Comparison of ENCODE assay signal across 31 cellular contexts in the genomic region with DNA sequence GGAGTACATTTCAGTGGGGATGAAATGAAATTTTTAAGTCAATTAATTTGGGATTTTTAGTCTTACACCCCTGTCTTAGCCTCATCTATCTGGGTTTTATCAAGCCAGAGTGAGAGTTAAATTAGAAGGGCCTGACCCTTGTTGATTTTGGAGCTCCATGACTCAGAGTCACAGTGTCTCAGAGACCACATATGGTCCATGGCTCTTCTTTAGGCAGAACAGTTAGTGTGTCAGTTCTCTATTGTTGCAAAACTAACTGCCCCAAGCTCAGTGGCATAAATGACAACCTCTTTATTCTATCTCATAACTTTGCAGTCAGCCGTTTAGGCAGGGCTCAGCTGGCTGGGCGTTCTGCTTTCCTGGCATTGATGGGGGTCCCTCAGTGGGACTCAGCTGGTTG. TPM values are rescaled to one million over a fixed set of nuclear protein-coding genes. Genes with fewer than 3 reads are reported as not detected.
DNase-seq lines count a peak whose midpoint lies in the region; ATAC-seq, FAIRE-seq and TF ChIP-seq lines count a peak whose summit lies in the region.
"Had no signal": no experiment of that assay in that cellular context is flagged by ENCODE, and none has a peak within 500 bp of the region (broad histone marks: within the 10 kb centered on the region; RNA-seq: fewer than 3 reads in every experiment).

No MANE protein-coding gene starts in this region.

- H3K9me3 ChIP-seq in liver (ENCODE audit: control insufficient read depth in 4 of 4, low read length in 3 of 4) (no peaks in the 10 kb centered on the region), HepG2 (ENCODE audit: low read length) (no peaks in the 10 kb centered on the region)
- H3K9me3 ChIP-seq: breast epithelium, SK-N-SH had no signal

- TF ChIP-seq RAD21 in liver (IDR thresholded peaks at IDR 0.05) (no peak), HepG2 (CRISPR knock-in tag; IDR thresholded peaks at IDR 0.05) (no peak)

- peaks cover 10 to 61% (median 37%) of the 10 kb centered on the region in 4 donors for H3K4me1 ChIP-seq in liver (ENCODE audit: control insufficient read depth in 4 of 4, insufficient read depth in 4 of 4, low read length in 3 of 4)
- peaks cover 25% of the 10 kb centered on the region for H3K4me1 ChIP-seq in HepG2 (ENCODE audit: insufficient read depth, low read length)
- H3K4me1 ChIP-seq: breast epithelium had no signal

- TF ChIP-seq CTCF in liver (IDR thresholded peaks at IDR 0.05; ENCODE audit: low read depth, low read length, missing input control) = no peak
- no peak for TF ChIP-seq CTCF in HepG2 (CRISPR knock-in tag; IDR thresholded peaks at IDR 0.05)
- no peak for TF ChIP-seq CTCF in NB4 (IDR thresholded peaks at IDR 0.05; ENCODE audit: low read depth, low read length)

- no peak for DNase-seq in HepG2 (ENCODE audit: low spot score)
- DNase-seq in NB4 (ENCODE audit: low read depth) = peak; percentile 82
- no peak for DNase-seq in stimulated activated naive CD4-positive, alpha-beta T cell (lab: John Stamatoyannopoulos, UW)
- no peak for DNase-seq in GM03348 (ENCODE audit: low spot score)
- DNase-seq: ACHN; activated CD4-positive, alpha-beta T cell treated with anti-CD3 and anti-CD28 coated beads for 48 hours; activated gamma-delta T cell treated with Interleukin-2 at 50 U/mL for 16 hours; C1 segment of cervical spinal cord; DMS79; GF-D8; islet precursor cell; KBM-7; left ventricle myocardium superior; naive thymus-derived CD8-positive, alpha-beta T cell; NCI-H1436; NCI-H2081 treated with DMSO at 0.1 percent for 48 hours; NCI-H345; occipital lobe; SK-N-SH; T-helper 17 cell; trophoblast cell had no signal

- H3K4me3 ChIP-seq in liver (ENCODE audit: low read depth in 1 of 3, low read length in 3 of 3) = no peak overlapping the region
- H3K4me3 ChIP-seq in HepG2 (replicated peaks in 1 of 3; ENCODE audit: insufficient read depth in 1 of 3, low read depth in 2 of 3, low read length in 3 of 3) = no peak overlapping the region
- H3K4me3 ChIP-seq in NB4 (ENCODE audit: low read depth, low read length) = no peak overlapping the region
- H3K4me3 ChIP-seq: breast epithelium had no signal

- 91% methylated on average over 2 of the region's 2 CpGs for WGBS in liver
- 10% methylated on average over 2 of the region's 2 CpGs for WGBS in HepG2 (ENCODE audit: low lambda C conversion rate)

- intact Hi-C loops in HepG2 (cut with micrococcal nuclease; ENCODE audit: unreplicated experiment) = no loop called here

- no peaks in the 10 kb centered on the region for H3K27me3 Mint-ChIP-seq in activated naive CD8-positive, alpha-beta T cell
- H3K27me3 Mint-ChIP-seq: naive thymus-derived CD8-positive, alpha-beta T cell had no signal

- no peaks in the 10 kb centered on the region for H3K9me3 Mint-ChIP-seq in activated naive CD8-positive, alpha-beta T cell (ENCODE audit: low read depth)
- H3K9me3 Mint-ChIP-seq: naive thymus-derived CD8-positive, alpha-beta T cell had no signal

- no peaks in the 10 kb centered on the region for H3K27me3 ChIP-seq in liver (ENCODE audit: control insufficient read depth in 4 of 4, insufficient read depth in 4 of 4, low read length in 3 of 4)
- peaks cover 0 to 5% of the 10 kb centered on the region in 2 experiments; a peak in 2 of 5 replicates for H3K27me3 ChIP-seq in HepG2 (ENCODE audit: control insufficient read depth in 1 of 2, insufficient read depth in 2 of 2, low read length in 2 of 2)

- no peak for TF ChIP-seq EP300 in HepG2 (IDR thresholded peaks at IDR 0.05; ENCODE audit: low read depth in 2 of 2, low read length in 2 of 2)
- no peak for TF ChIP-seq EP300 in HepG2 (CRISPR knock-in tag; IDR thresholded peaks at IDR 0.05; ENCODE audit: borderline replicate concordance)

- peak overlapping the region; percentile 8 to 45 for H3K27ac ChIP-seq in liver (ENCODE audit: low read depth in 1 of 2, low read length in 2 of 2)
- H3K27ac ChIP-seq in HepG2 (ENCODE audit: extremely low read length, insufficient read depth, low read length) = no peak overlapping the region
- H3K27ac ChIP-seq: breast epithelium, epithelial cell of prostate, RWPE1 had no signal

- H3K36me3 Mint-ChIP-seq in activated naive CD8-positive, alpha-beta T cell = peaks cover 2% of the 10 kb centered on the region
- H3K36me3 Mint-ChIP-seq: mesothelial cell of epicardium; naive thymus-derived CD8-positive, alpha-beta T cell had no signal

- H3K27ac Mint-ChIP-seq in activated naive CD8-positive, alpha-beta T cell = peak overlapping the region; percentile 96
- H3K27ac Mint-ChIP-seq: mesothelial cell of epicardium, T-helper 17 cell had no signal

- POLR2A ChIA-PET in HepG2 (lab: Yijun Ruan, JAX) = no interaction called here

- H2AFZ ChIP-seq in HepG2 (ENCODE audit: low read length) = no peak overlapping the region

- CTCF ChIA-PET in HepG2 (lab: Yijun Ruan, JAX; ENCODE audit: low intra/inter-chr PET ratio, low total read pairs) = no interaction called here

- no peaks in the 10 kb centered on the region for H3K36me3 ChIP-seq in liver (ENCODE audit: control insufficient read depth in 4 of 4, insufficient read depth in 3 of 4, low read depth in 1 of 4, low read length in 3 of 4)
- no peaks in the 10 kb centered on the region for H3K36me3 ChIP-seq in HepG2 (replicated peaks in 1 of 2; ENCODE audit: control insufficient read depth in 1 of 2, insufficient read depth in 2 of 2, low read length in 2 of 2)
- H3K36me3 ChIP-seq: breast epithelium had no signal

- H3K79me2 ChIP-seq in HepG2 (ENCODE audit: insufficient read depth, low read length) = no peaks in the 10 kb centered on the region

- TF ChIP-seq POLR2A in HepG2 (IDR thresholded peaks at IDR 0.05; ENCODE audit: insufficient read depth in 1 of 2, low read depth in 2 of 2, low read length in 2 of 2) (no peak), NB4 (IDR thresholded peaks at IDR 0.05; ENCODE audit: extremely low read depth, insufficient read length) (no peak)

- H3K4me3 Mint-ChIP-seq in activated naive CD8-positive, alpha-beta T cell = peak overlapping the region; percentile 2
- H3K4me3 Mint-ChIP-seq: mesothelial cell of epicardium, T-helper 17 cell had no signal

- H3K9ac ChIP-seq in liver (ENCODE audit: low read depth in 1 of 2, low read length in 2 of 2) (no peak overlapping the region), HepG2 (ENCODE audit: insufficient read depth, low read depth, low read length) (no peak overlapping the region)
- H3K9ac ChIP-seq: SK-N-SH had no signal

- H3K4me2 ChIP-seq in HepG2 (ENCODE audit: low read depth, low read length) = no peak overlapping the region
- H3K4me2 ChIP-seq: SK-N-SH had no signal

- no peak for FAIRE-seq in HepG2 (lab: Jason Lieb, UNC)

- in situ Hi-C loops in HepG2 (cut with HindIII; ENCODE audit: extremely low pct_ligation_motif_present, low pct_unique_long_range_greater_than_20kb) = no loop called here

- peaks cover 70% of the 10 kb centered on the region for H3K4me1 Mint-ChIP-seq in activated naive CD8-positive, alpha-beta T cell (ENCODE audit: low read depth)
- H3K4me1 Mint-ChIP-seq: mesothelial cell of epicardium had no signal

- no TSS peak for BruUV-seq in HepG2 (replicated peaks; lab: Mats Ljungman, UMichigan)

- H4K20me1 ChIP-seq in HepG2 (ENCODE audit: insufficient read depth, low read length) = no peaks in the 10 kb centered on the region

- ATAC-seq in HepG2 (no peak), HG03378 (IDR thresholded peaks at IDR 0.05; ENCODE audit: unreplicated experiment) (no peak), GM21825 (IDR thresholded peaks at IDR 0.05; ENCODE audit: unreplicated experiment) (no peak)
- ATAC-seq: HCT116; left ventricle myocardium superior; naive thymus-derived CD8-positive, alpha-beta T cell; T-helper 17 cell had no signal

TF ChIP-seq in liver, 16 proteins besides CTCF, POLR2A, EP300 and RAD21 (continues in another document):
- TF ChIP-seq HNF4G (IDR thresholded peaks at IDR 0.05) (no peak), TAF1 (conservative IDR thresholded peaks at IDR 0.05) (no peak), JUND (IDR thresholded peaks at IDR 0.05) (no peak), FOXA2 (IDR thresholded peaks at IDR 0.05) (no peak)
- TF ChIP-seq, protein P1, sequence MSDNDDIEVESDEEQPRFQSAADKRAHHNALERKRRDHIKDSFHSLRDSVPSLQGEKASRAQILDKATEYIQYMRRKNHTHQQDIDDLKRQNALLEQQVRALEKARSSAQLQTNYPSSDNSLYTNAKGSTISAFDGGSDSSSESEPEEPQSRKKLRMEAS (IDR thresholded peaks at IDR 0.05) = no peak

TF ChIP-seq in HepG2, 621 proteins besides CTCF, POLR2A, EP300 and RAD21 (continues in another document):
- no peak for TF ChIP-seq ZNF563 (CRISPR knock-in tag; IDR thresholded peaks at IDR 0.05)
- no peak for TF ChIP-seq SAP130 (CRISPR knock-in tag; IDR thresholded peaks at IDR 0.05; ENCODE audit: low read depth)
- TF ChIP-seq IRX3 (CRISPR knock-in tag; IDR thresholded peaks at IDR 0.05; ENCODE audit: borderline replicate concordance, low read depth) = no peak
- TF ChIP-seq ZNF883 (CRISPR knock-in tag; IDR thresholded peaks at IDR 0.05; ENCODE audit: not compliant biosample characterization) = no peak
- no peak for TF ChIP-seq ZNF569 (CRISPR knock-in tag; IDR thresholded peaks at IDR 0.05; ENCODE audit: borderline replicate concordance)

RNA-seq across cellular contexts. Expression of a gene that starts 44.7 kb away (rescaled TPM):
- total RNA-seq in liver (10 to 100 TPM; 17.1 to 25.8 TPM), HepG2 (2016; rRNA removed; fragmentation: Illumina TruSeq; extraction: Trizol) (not detected in 2 replicates)
- polyA plus RNA-seq in liver (1 to 10 TPM; 5.1 to 7.6 TPM), HepG2 (2011; rRNA removed) (not detected in 2 replicates)
- total RNA-seq in HepG2 (2016; cell fraction: cytosol; rRNA removed; fragmentation: Illumina TruSeq; extraction: Trizol; ENCODE audit: low read depth) = not detected in 2 replicates
- total RNA-seq in HepG2 (2016; cell fraction: insoluble cytoplasmic fraction; rRNA removed; fragmentation: Illumina TruSeq; extraction: Trizol) = not detected in 2 replicates
- not detected in 2 replicates for total RNA-seq in HepG2 (2016; cell fraction: membrane; rRNA removed; fragmentation: Illumina TruSeq; extraction: Trizol)
- total RNA-seq in HepG2 (2016; cell fraction: nucleus; rRNA removed; fragmentation: Illumina TruSeq; extraction: Trizol) = not detected in 2 replicates
- 0.05 TPM in 1 of 2 replicates, not detected in the other for polyA plus RNA-seq in HepG2 (2011; cell fraction: cytosol; rRNA removed)
- 0.28 TPM in 1 of 2 replicates, not detected in the other for polyA plus RNA-seq in HepG2 (2011; cell fraction: nucleus; rRNA removed)
- polyA plus RNA-seq in HepG2 (2012) = not detected in 2 replicates
- not detected in 2 replicates for polyA plus RNA-seq in HepG2 (2016; cell fraction: cytosol; fragmentation: Illumina TruSeq; extraction: Trizol; ENCODE audit: low read depth)
- not detected in 2 replicates for polyA plus RNA-seq in HepG2 (2016; cell fraction: insoluble cytoplasmic fraction; fragmentation: Illumina TruSeq; extraction: Trizol; ENCODE audit: low read depth)
- polyA plus RNA-seq in HepG2 (2016; cell fraction: membrane; fragmentation: Illumina TruSeq; extraction: Trizol; ENCODE audit: low read depth) = not detected in 2 replicates
- not detected in 2 replicates for polyA plus RNA-seq in HepG2 (2016; cell fraction: nucleus; fragmentation: Illumina TruSeq; extraction: Trizol; ENCODE audit: insufficient read depth, low read depth)
- 0.61 TPM in 1 of 2 replicates, not detected in the other for polyA minus RNA-seq in HepG2 (2011; rRNA and poly(A)+ RNA removed; ENCODE audit: low replicate concordance)
- polyA minus RNA-seq in HepG2 (2011; cell fraction: cytosol; rRNA and poly(A)+ RNA removed) = not detected in 2 replicates
- polyA minus RNA-seq in HepG2 (2011; cell fraction: nucleus; rRNA and poly(A)+ RNA removed) = not detected in 2 replicates
- total RNA-seq: MCF 10A had no signal
- polyA plus RNA-seq: SK-N-SH had no signal

Comparison
In these comparisons a context has a peak if more than half of its experiments do, and no peak if none do; other contexts are left out.
1. RNA of a gene that starts 44.7 kb away (total RNA-seq): 17.1 to 25.8 TPM in liver; not detected in HepG2; every median in the first group is over 10 times any median in the second.